ENCODE assay signal across 8 cellular contexts in the genomic region with DNA sequence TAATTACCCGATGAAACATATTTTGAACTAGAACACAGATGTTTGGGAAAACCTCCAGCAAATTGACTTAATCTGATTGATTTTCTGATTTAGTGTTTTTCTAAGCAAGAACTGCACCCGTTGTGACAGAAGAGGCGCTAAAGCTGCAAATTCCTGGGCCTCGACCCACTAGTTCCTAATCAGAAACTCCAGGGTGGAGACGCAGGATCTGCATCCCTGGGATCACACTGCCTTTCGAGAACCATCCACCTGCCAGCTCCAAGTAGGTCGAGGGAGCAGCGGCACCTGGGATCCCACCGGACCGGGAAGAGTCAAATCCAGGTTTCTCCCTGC.
A peak's percentile ranks its signal among the peaks of the same experiment; 100 is the strongest.
DNase-seq lines count a peak whose midpoint lies in the region; ATAC-seq, FAIRE-seq and TF ChIP-seq lines count a peak whose summit lies in the region.

No MANE protein-coding gene starts in this region.

- TF ChIP-seq RAD21 in HepG2 (CRISPR knock-in tag; IDR thresholded peaks at IDR 0.05), result no peak

- TF ChIP-seq POLR2A in HepG2 (IDR thresholded peaks at IDR 0.05; ENCODE audit: insufficient read depth in 1 of 2, low read depth in 2 of 2, low read length in 2 of 2) (no peak), tibial nerve (IDR thresholded peaks at IDR 0.05) (no peak)

- no peaks in the 10 kb centered on the region for H3K79me2 ChIP-seq in HepG2 (ENCODE audit: insufficient read depth, low read length)

- intact Hi-C loops in HepG2 (cut with micrococcal nuclease; ENCODE audit: unreplicated experiment), result no loop called here

- DNase-seq in astrocyte of the spinal cord (ENCODE audit: low read depth, low spot score) (no peak), HepG2 (ENCODE audit: low spot score) (no peak), tibial nerve (ENCODE audit: low spot score in 2 of 2) (no peak), AML-193 (lab: John Stamatoyannopoulos, UW) (no peak), NCI-H1105 (lab: John Stamatoyannopoulos, UW) (no peak)
- DNase-seq in stimulated activated CD4-positive, alpha-beta T cell treated with anti-CD3 and anti-CD28 coated beads, Interleukin-12 subunit alpha, Interleukin-12 subunit beta, amount 100 ng/mL, for 4 hours, result no peak

- no TSS peak for BruUV-seq in HepG2 (replicated peaks; lab: Mats Ljungman, UMichigan)

- peak; percentile 6 for ATAC-seq in GM18499 (IDR thresholded peaks at IDR 0.05; ENCODE audit: insufficient read depth, unreplicated experiment)
- peak; percentile 19 for ATAC-seq in HG03066 (IDR thresholded peaks at IDR 0.05; ENCODE audit: low read depth, unreplicated experiment)
- ATAC-seq in HepG2, result no peak

- TF ChIP-seq CTCF in astrocyte of the spinal cord (IDR thresholded peaks at IDR 0.05; ENCODE audit: low read depth, low read length), result no peak
- no peak for TF ChIP-seq CTCF in HepG2 (CRISPR knock-in tag; IDR thresholded peaks at IDR 0.05)
- no peak for TF ChIP-seq CTCF in tibial nerve (IDR thresholded peaks at IDR 0.05)

- H3K27ac ChIP-seq in HepG2 (ENCODE audit: extremely low read length, insufficient read depth, low read length) (no peak overlapping the region), tibial nerve (peak overlapping the region; percentile 66 to 93 (median 84))

- peak overlapping the region; percentile 83 for H3K4me2 ChIP-seq in HepG2 (ENCODE audit: low read depth, low read length)

- H3K4me1 ChIP-seq in HepG2 (ENCODE audit: insufficient read depth, low read length) (peaks cover 19% of the 10 kb centered on the region), tibial nerve (peaks cover 0 to 14% (median 0%) of the 10 kb centered on the region in 4 donors)

- CTCF ChIA-PET in HepG2 (lab: Yijun Ruan, JAX; ENCODE audit: low intra/inter-chr PET ratio, low total read pairs), result no interaction called here

- 4% methylated on average over 8 of the region's 10 CpGs for WGBS in HepG2 (ENCODE audit: low lambda C conversion rate)
- 2 to 3% methylated on average over 7 to 10 of the region's 10 CpGs for WGBS in tibial nerve, 2 donors

- no peak overlapping the region for H2AFZ ChIP-seq in HepG2 (ENCODE audit: low read length)

- FAIRE-seq in HepG2 (lab: Jason Lieb, UNC), result no peak

- H3K9ac ChIP-seq in HepG2 (ENCODE audit: insufficient read depth, low read depth, low read length), result no peak overlapping the region

- in situ Hi-C loops in astrocyte of the spinal cord (cut with HindIII; ENCODE audit: low sequenced_read_pairs), result no loop called here
- in situ Hi-C loops in HepG2 (cut with HindIII; ENCODE audit: extremely low pct_ligation_motif_present, low pct_unique_long_range_greater_than_20kb), result no loop called here

- H3K27me3 ChIP-seq in HepG2 (ENCODE audit: control insufficient read depth in 1 of 2, insufficient read depth in 2 of 2, low read length in 2 of 2), result peaks cover 2 to 31% of the 10 kb centered on the region in 2 experiments; a peak in 4 of 5 replicates
- no peaks in the 10 kb centered on the region for H3K27me3 ChIP-seq in tibial nerve

- H3K4me3 ChIP-seq in astrocyte of the spinal cord (ENCODE audit: low read depth, low read length) (peak overlapping the region; percentile 73), HepG2 (replicated peaks in 1 of 3; ENCODE audit: insufficient read depth in 1 of 3, low read depth in 2 of 3, low read length in 3 of 3) (peak overlapping the region; percentile 2 to 67 (median 51); a peak in 4 of 6 replicates), tibial nerve (peak overlapping the region; percentile 44 to 65 (median 64))

- no peaks in the 10 kb centered on the region for H4K20me1 ChIP-seq in HepG2 (ENCODE audit: insufficient read depth, low read length)

- no peaks in the 10 kb centered on the region for H3K36me3 ChIP-seq in HepG2 (replicated peaks in 1 of 2; ENCODE audit: control insufficient read depth in 1 of 2, insufficient read depth in 2 of 2, low read length in 2 of 2)
- H3K36me3 ChIP-seq in tibial nerve, result no peaks in the 10 kb centered on the region

- H3K9me3 ChIP-seq in HepG2 (ENCODE audit: low read length) (no peaks in the 10 kb centered on the region), tibial nerve (no peaks in the 10 kb centered on the region)

- POLR2A ChIA-PET in HepG2 (lab: Yijun Ruan, JAX), result no interaction called here

- TF ChIP-seq EP300 in HepG2 (IDR thresholded peaks at IDR 0.05; ENCODE audit: low read depth in 2 of 2, low read length in 2 of 2) (no peak), HepG2 (CRISPR knock-in tag; IDR thresholded peaks at IDR 0.05; ENCODE audit: borderline replicate concordance) (no peak), tibial nerve (IDR thresholded peaks at IDR 0.05) (no peak)

TF ChIP-seq in HepG2, 621 proteins besides CTCF, POLR2A, EP300 and RAD21:
- no peak for TF ChIP-seq NONO (IDR thresholded peaks at IDR 0.05)
- 0 out of 2 replicates have a peak, but pooled peaks have one; percentile 8 for TF ChIP-seq NONO (CRISPR knock-in tag; conservative IDR thresholded peaks at IDR 0.05)
- TF ChIP-seq ARID2 (CRISPR knock-in tag; IDR thresholded peaks at IDR 0.05; ENCODE audit: borderline replicate concordance), result 0 out of 2 replicates have a peak, but pooled peaks have one; percentile 10
- TF ChIP-seq HNF4G (IDR thresholded peaks at IDR 0.05; ENCODE audit: borderline replicate concordance, low read depth, low read length), result no peak
- TF ChIP-seq HNF4G (CRISPR knock-in tag; IDR thresholded peaks at IDR 0.05; ENCODE audit: borderline replicate concordance, low read depth), result no peak
- TF ChIP-seq LBX2 (CRISPR knock-in tag; IDR thresholded peaks at IDR 0.05; ENCODE audit: borderline replicate concordance), result no peak
- TF ChIP-seq ZSCAN9 (CRISPR knock-in tag; IDR thresholded peaks at IDR 0.05; ENCODE audit: borderline replicate concordance), result no peak
- no peak for TF ChIP-seq DNMT1 (CRISPR knock-in tag; IDR thresholded peaks at IDR 0.05)
- TF ChIP-seq ETV5 (CRISPR knock-in tag; IDR thresholded peaks at IDR 0.05; ENCODE audit: borderline replicate concordance), result no peak
- TF ChIP-seq, protein P1, sequence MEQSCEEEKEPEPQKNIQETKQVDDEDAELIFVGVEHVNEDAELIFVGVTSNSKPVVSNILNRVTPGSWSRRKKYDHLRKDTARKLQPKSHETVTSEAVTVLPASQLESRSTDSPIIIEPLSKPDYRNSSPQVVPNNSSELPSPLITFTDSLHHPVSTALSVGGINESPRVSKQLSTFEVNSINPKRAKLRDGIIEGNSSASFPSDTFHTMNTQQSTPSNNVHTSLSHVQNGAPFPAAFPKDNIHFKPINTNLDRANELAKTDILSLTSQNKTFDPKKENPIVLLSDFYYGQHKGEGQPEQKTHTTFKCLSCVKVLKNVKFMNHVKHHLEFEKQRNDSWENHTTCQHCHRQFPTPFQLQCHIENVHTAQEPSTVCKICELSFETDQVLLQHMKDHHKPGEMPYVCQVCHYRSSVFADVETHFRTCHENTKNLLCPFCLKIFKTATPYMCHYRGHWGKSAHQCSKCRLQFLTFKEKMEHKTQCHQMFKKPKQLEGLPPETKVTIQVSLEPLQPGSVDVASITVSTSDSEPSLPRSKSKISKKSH (CRISPR knock-in tag; IDR thresholded peaks at IDR 0.05; ENCODE audit: borderline replicate concordance), result no peak
- no peak for TF ChIP-seq GPBP1L1 (CRISPR knock-in tag; IDR thresholded peaks at IDR 0.05)
- TF ChIP-seq ZNF773 (CRISPR knock-in tag; IDR thresholded peaks at IDR 0.05; ENCODE audit: borderline replicate concordance), result no peak
- TF ChIP-seq GPN1 (CRISPR knock-in tag; IDR thresholded peaks at IDR 0.05; ENCODE audit: borderline replicate concordance), result no peak
